26 cellular contexts compared by ENCODE assay signal in genomic region chr15:95884276-95884675, GRCh38.
DNase-seq lines count a peak whose midpoint lies in the region; ATAC-seq and TF ChIP-seq lines count a peak whose summit lies in the region.
"Had no signal": no experiment of that assay in that cellular context is flagged by ENCODE, and none has a peak within 500 bp of the region (broad histone marks: within the 10 kb centered on the region; RNA-seq: fewer than 3 reads in every experiment).

No MANE protein-coding gene starts in this region.

- no peaks in the 10 kb centered on the region for H3K36me3 Mint-ChIP-seq in stimulated activated memory B cell treated with anti-CD40 and anti-IgM and Interleukin-4, amounts not matched to agents 10 μg/mL and 1 μg/mL and 100 μg/mL, for 72 hours
- H3K36me3 Mint-ChIP-seq: CD14-positive monocyte; naive thymus-derived CD8-positive, alpha-beta T cell; T-cell had no signal

- H3K27me3 Mint-ChIP-seq in stimulated activated memory B cell treated with anti-CD40 and anti-IgM and Interleukin-4, amounts not matched to agents 10 μg/mL and 1 μg/mL and 100 μg/mL, for 72 hours: no peaks in the 10 kb centered on the region
- H3K27me3 Mint-ChIP-seq: T-cell had no signal

- H4K8ac ChIP-seq in IMR-90 (ENCODE audit: low read depth in 2 of 2, low read length in 2 of 2) (no peak overlapping the region), neuronal stem cell (ENCODE audit: low read depth, low read length) (no peak overlapping the region)

- in situ Hi-C loops in IMR-90 (cut with MboI; ENCODE audit: low sequenced_read_pairs): no loop called here

- H2BK5ac ChIP-seq in IMR-90 (ENCODE audit: low read depth, low read length, poor library complexity, severe bottlenecking) (no peak overlapping the region), neuronal stem cell (ENCODE audit: low read length) (no peak overlapping the region)

- H3K9me3 ChIP-seq in IMR-90 (ENCODE audit: control insufficient read depth, insufficient read depth, low read length) (no peaks in the 10 kb centered on the region), neuronal stem cell (replicated peaks in 1 of 2; ENCODE audit: control insufficient read depth in 2 of 2, insufficient read depth in 1 of 2, low read depth in 1 of 2, low read length in 2 of 2) (no peaks in the 10 kb centered on the region)
- H3K9me3 ChIP-seq: colonic mucosa, upper lobe of right lung had no signal

- H3K4me2 ChIP-seq in IMR-90 (ENCODE audit: low read depth, low read length): no peak overlapping the region
- no peak overlapping the region for H3K4me2 ChIP-seq in neuronal stem cell (ENCODE audit: insufficient read depth, low read length, poor library complexity, severe bottlenecking)

- H2AK9ac ChIP-seq in IMR-90 (replicated peaks; ENCODE audit: low read depth, low read length, poor library complexity): no peak overlapping the region

- H2BK120ac ChIP-seq in IMR-90 (ENCODE audit: low read depth, low read length) (no peak overlapping the region), neuronal stem cell (ENCODE audit: low read depth, low read length) (no peak overlapping the region)

- dilution Hi-C loops in IMR-90 (cut with HindIII; ENCODE audit: low sequenced_read_pairs, unreplicated experiment): no loop called here

- H3K4ac ChIP-seq in IMR-90 (ENCODE audit: low read depth, low read length) (no peak overlapping the region), neuronal stem cell (ENCODE audit: low read length) (no peak overlapping the region)

- H4K91ac ChIP-seq in IMR-90 (ENCODE audit: insufficient read depth, low read depth, low read length) (no peak overlapping the region), neuronal stem cell (ENCODE audit: low read depth, low read length, poor library complexity) (no peak overlapping the region)

- H2BK20ac ChIP-seq in IMR-90 (ENCODE audit: low read depth, low read length): no peak overlapping the region

- H3K79me1 ChIP-seq in IMR-90 (ENCODE audit: low read depth in 1 of 2, low read length in 2 of 2) (no peaks in the 10 kb centered on the region), neuronal stem cell (ENCODE audit: low read depth, low read length) (no peaks in the 10 kb centered on the region)

- POLR2A ChIA-PET in IMR-90 (lab: Charles Lee; ENCODE audit: unreplicated experiment): no interaction called here

- ATAC-seq in IMR-90 (ENCODE audit: low read depth) (no peak), Right ventricle myocardium inferior (no peak), HG03342 (IDR thresholded peaks at IDR 0.05; ENCODE audit: unreplicated experiment) (no peak)
- no peak for ATAC-seq in stimulated activated memory B cell treated with anti-CD40 and anti-IgM and Interleukin-4, amounts not matched to agents 10 μg/mL and 1 μg/mL and 100 μg/mL, for 72 hours
- ATAC-seq: foreskin keratinocyte; naive thymus-derived CD8-positive, alpha-beta T cell; PC-3; T-cell; upper lobe of right lung had no signal

- H3K27ac ChIP-seq in IMR-90 (ENCODE audit: insufficient read depth, low read length) (no peak overlapping the region), neuronal stem cell (replicated peaks; ENCODE audit: low read length) (no peak overlapping the region)
- H3K27ac ChIP-seq: colonic mucosa, foreskin keratinocyte, upper lobe of right lung had no signal

- H3K9me3 Mint-ChIP-seq in stimulated activated memory B cell treated with anti-CD40 and anti-IgM and Interleukin-4, amounts not matched to agents 10 μg/mL and 1 μg/mL and 100 μg/mL, for 72 hours: peaks cover 5% of the 10 kb centered on the region

- H2AK5ac ChIP-seq in IMR-90 (ENCODE audit: low read depth, low read length): no peak overlapping the region
- no peak overlapping the region for H2AK5ac ChIP-seq in neuronal stem cell (ENCODE audit: low read depth, low read length)

- TF ChIP-seq RAD21 in IMR-90 (IDR thresholded peaks at IDR 0.05; ENCODE audit: low read length): no peak

- peak; percentile 92 for DNase-seq in AG10803 (ENCODE audit: low read depth)
- no peak for DNase-seq in IMR-90
- DNase-seq in fibroblast of peridontal ligament (ENCODE audit: extremely low read depth): peak; percentile 85
- peak; percentile 23 for DNase-seq in neuronal stem cell (ENCODE audit: low spot score)
- DNase-seq in stimulated activated CD4-positive, alpha-beta T cell treated with anti-CD3 and anti-CD28 coated beads, Interleukin-12 subunit alpha, Interleukin-12 subunit beta, amount 100 ng/mL, for 4 hours: no peak
- DNase-seq in Right ventricle myocardium inferior (ENCODE audit: missing footprints): no peak
- DNase-seq: activated CD4-positive, alpha-beta T cell treated with anti-CD3 and anti-CD28 coated beads, Interleukin-2, amount 10 ng/mL, durations not matched to agents 24 days and 14 days; activated CD8-positive, alpha-beta memory T cell treated with anti-CD3 and anti-CD28 coated beads, Interleukin-2, amount 50 U/mL, for 48 hours; activated effector memory CD4-positive, alpha-beta T cell treated with anti-CD3 and anti-CD28 coated beads, Interleukin-2, amount 50 U/mL, for 16 hours; colonic mucosa; foreskin keratinocyte; GOT3; Kasumi-1; naive thymus-derived CD8-positive, alpha-beta T cell; NCI-H1048; NCI-H1930; NCI-H2227 treated with DMSO at 0.1 percent for 48 hours; NCI-H82; PC-3; posterior cingulate gyrus; SHP77 treated with DMSO at 0.1 percent for 48 hours; T-cell; upper lobe of right lung had no signal

- no peak overlapping the region for H3K9ac ChIP-seq in IMR-90 (ENCODE audit: low read depth, low read length)
- no peak overlapping the region for H3K9ac ChIP-seq in neuronal stem cell (ENCODE audit: low read depth, low read length, poor library complexity)

- H4K20me1 ChIP-seq in IMR-90 (ENCODE audit: insufficient read depth, low read length): no peaks in the 10 kb centered on the region

- H3K18ac ChIP-seq in IMR-90 (ENCODE audit: low read depth, low read length) (0 out of 2 replicates have a peak overlapping the region, but pooled peaks have one; percentile 29), neuronal stem cell (ENCODE audit: low read length) (no peak overlapping the region)

- peaks cover 13% of the 10 kb centered on the region for H3K4me1 Mint-ChIP-seq in stimulated activated memory B cell treated with anti-CD40 and anti-IgM and Interleukin-4, amounts not matched to agents 10 μg/mL and 1 μg/mL and 100 μg/mL, for 72 hours

- no peak overlapping the region for H2AFZ ChIP-seq in IMR-90 (replicated peaks; ENCODE audit: low read length, poor library complexity)
- peak overlapping the region; percentile 12 for H2AFZ ChIP-seq in neuronal stem cell (ENCODE audit: low read length)

- peaks cover 7% of the 10 kb centered on the region for H3K4me1 ChIP-seq in IMR-90 (ENCODE audit: control insufficient read depth, insufficient read depth, low read length)
- peaks cover 8 to 9% of the 10 kb centered on the region in 2 donors for H3K4me1 ChIP-seq in neuronal stem cell (ENCODE audit: control insufficient read depth in 2 of 2, insufficient read depth in 1 of 2, low read depth in 1 of 2, low read length in 2 of 2)
- H3K4me1 ChIP-seq: colonic mucosa had no signal

- H3K36me3 ChIP-seq in IMR-90 (ENCODE audit: control insufficient read depth, insufficient read depth, low read length) (no peaks in the 10 kb centered on the region), neuronal stem cell (replicated peaks in 1 of 2; ENCODE audit: control insufficient read depth in 2 of 2, insufficient read depth in 2 of 2, low read length in 2 of 2) (no peaks in the 10 kb centered on the region)
- H3K36me3 ChIP-seq: colonic mucosa, upper lobe of right lung had no signal

- intact Hi-C loops in IMR-90 (cut with micrococcal nuclease) (no loop called here), Right ventricle myocardium inferior (cut with DNase I) (no loop called here)

- no peak overlapping the region for H3K4me3 ChIP-seq in AG10803 (ENCODE audit: low read length)
- no peak overlapping the region for H3K4me3 ChIP-seq in IMR-90 (ENCODE audit: insufficient read depth, low read depth, low read length)
- no peak overlapping the region for H3K4me3 ChIP-seq in neuronal stem cell (ENCODE audit: low read length in 2 of 2)
- H3K4me3 ChIP-seq: colonic mucosa, upper lobe of right lung had no signal

- H3K14ac ChIP-seq in IMR-90 (replicated peaks; ENCODE audit: low read depth, low read length) (no peak overlapping the region), neuronal stem cell (ENCODE audit: low read length) (no peak overlapping the region)

- BruUV-seq in IMR-90 (replicated peaks; lab: Mats Ljungman, UMichigan): no TSS peak

- H3K27me3 ChIP-seq in IMR-90 (ENCODE audit: control insufficient read depth, insufficient read depth, low read length): no peaks in the 10 kb centered on the region
- H3K27me3 ChIP-seq in neuronal stem cell (ENCODE audit: control insufficient read depth in 3 of 3, insufficient read depth in 3 of 3, low read depth in 1 of 3, low read length in 3 of 3): no peaks in the 10 kb centered on the region
- H3K27me3 ChIP-seq: colonic mucosa, foreskin keratinocyte, upper lobe of right lung had no signal

- no peak overlapping the region for H3K56ac ChIP-seq in IMR-90 (ENCODE audit: extremely low read depth, insufficient read depth, low read length)

- no peak overlapping the region for H3K27ac Mint-ChIP-seq in stimulated activated memory B cell treated with anti-CD40 and anti-IgM and Interleukin-4, amounts not matched to agents 10 μg/mL and 1 μg/mL and 100 μg/mL, for 72 hours
- H3K27ac Mint-ChIP-seq: activated CD4-positive, alpha-beta T cell treated with anti-CD3 and anti-CD28 coated beads, Interleukin-2, amount 10 ng/mL, durations not matched to agents 24 days and 14 days; CD14-positive monocyte; naive thymus-derived CD8-positive, alpha-beta T cell; T-cell had no signal

- H3K23ac ChIP-seq in IMR-90 (ENCODE audit: low read depth, low read length): no peak overlapping the region
- no peak overlapping the region for H3K23ac ChIP-seq in neuronal stem cell (ENCODE audit: low read depth, low read length, poor library complexity)

- TF ChIP-seq CTCF in AG10803 (conservative IDR thresholded peaks at IDR 0.05; ENCODE audit: low read length) (no peak), IMR-90 (conservative IDR thresholded peaks at IDR 0.05; ENCODE audit: low read depth, low read length) (no peak)

- H2BK15ac ChIP-seq in IMR-90 (ENCODE audit: low read depth, low read length) (no peak overlapping the region), neuronal stem cell (ENCODE audit: low read length) (no peak overlapping the region)

- 57% methylated on average over 1 of the region's 5 CpGs; no CpG with 5 or more reads in 1 of the 2 experiments for WGBS in IMR-90 (ENCODE audit: extremely low coverage in 2 of 2, insufficient read length in 1 of 2), 2 experiments
- no CpG with 5 or more reads among the region's 5 CpGs for WGBS in neuronal stem cell (ENCODE audit: extremely low coverage in 2 of 2, insufficient read length in 2 of 2, insufficient replicate concordance in 1 of 2), 2 donors

- no peaks in the 10 kb centered on the region; the same call in 1 of the 2 replicates for H3K9me1 ChIP-seq in IMR-90 (ENCODE audit: insufficient read depth, low read length)

- H2BK12ac ChIP-seq in neuronal stem cell (ENCODE audit: low read length): no peak overlapping the region

- CTCF ChIA-PET in IMR-90 (lab: Yijun Ruan, JAX): interaction anchor here (0.6 kb wide), 2 partner anchors 9 to 79 kb away, joined by 3 read pairs; no protein-coding TSS in a partner anchor

- H3K4me3 Mint-ChIP-seq in stimulated activated memory B cell treated with anti-CD40 and anti-IgM and Interleukin-4, amounts not matched to agents 10 μg/mL and 1 μg/mL and 100 μg/mL, for 72 hours: no peak overlapping the region
- H3K4me3 Mint-ChIP-seq: activated CD4-positive, alpha-beta T cell treated with anti-CD3 and anti-CD28 coated beads, Interleukin-2, amount 10 ng/mL, durations not matched to agents 24 days and 14 days; CD14-positive monocyte; naive thymus-derived CD8-positive, alpha-beta T cell; T-cell had no signal

- TF ChIP-seq POLR2A in IMR-90 (IDR thresholded peaks at IDR 0.05; ENCODE audit: low read depth, low read length): no peak

- H4K5ac ChIP-seq in IMR-90 (ENCODE audit: low read depth, low read length): no peak overlapping the region

Comparison
In these comparisons a context has a peak if more than half of its experiments do, and no peak if none do; other contexts are left out.
1. DNase-seq: peak in AG10803 (single experiment), fibroblast of peridontal ligament (single experiment) and neuronal stem cell (single experiment); none in IMR-90 (single experiment), stimulated activated CD4-positive, alpha-beta T cell treated with anti-CD3 and anti-CD28 coated beads, Interleukin-12 subunit alpha, Interleukin-12 subunit beta, amount 100 ng/mL, for 4 hours (single experiment) and Right ventricle myocardium inferior (single experiment).